27 cellular contexts compared by ENCODE assay signal in genomic region chr18:57787068-57787682, GRCh38. TPM values are rescaled to one million over a fixed set of nuclear protein-coding genes. Genes with fewer than 3 reads are reported as not detected.
A peak's percentile ranks its signal among the peaks of the same experiment; 100 is the strongest.
DNase-seq lines count a peak whose midpoint lies in the region; ATAC-seq and TF ChIP-seq lines count a peak whose summit lies in the region.
"Had no signal": no experiment of that assay in that cellular context is flagged by ENCODE, and none has a peak within 500 bp of the region (broad histone marks: within the 10 kb centered on the region; RNA-seq: fewer than 3 reads in every experiment).

No MANE protein-coding gene starts in this region.

- DNase-seq in HCT116 (ENCODE audit: low read depth, low spot score) (no peak), Panc1 (ENCODE audit: low read depth, low spot score) (no peak), fibroblast of lung (ENCODE audit: low read depth in 2 of 2) (no peak), NCI-H2196 treated with DMSO at 0.1 percent for 48 hours (lab: John Stamatoyannopoulos, UW; ENCODE audit: unreplicated experiment) (no peak), NCI-H2029 (lab: John Stamatoyannopoulos, UW) (no peak)
- DNase-seq: activated CD4-positive, alpha-beta T cell treated with anti-CD3 and anti-CD28 coated beads, Interleukin-2, amount 10 ng/mL, durations not matched to agents 24 days and 14 days; activated CD8-positive, alpha-beta memory T cell treated with anti-CD3 and anti-CD28 coated beads, Interleukin-2, amount 50 U/mL, for 4 hours; activated effector memory CD4-positive, alpha-beta T cell treated with anti-CD3 and anti-CD28 coated beads, Interleukin-2, amount 50 U/mL, for 16 hours; CD4-positive, alpha-beta memory T cell; DMS153; GDM1; mammary epithelial cell; MV-4-11; naive thymus-derived CD8-positive, alpha-beta T cell; NCI-H1930; NCI-H446; NK-92 treated with Interleukin-12 subunit alpha and Interleukin-12 subunit beta, amount 100 ng/mL, for 24 hours; RPMI8226; stimulated activated CD4-positive, alpha-beta T cell treated with anti-CD3 and anti-CD28 coated beads, Interleukin-4, amount 100 ng/mL, for 4 hours; SW 1271 had no signal

- peaks cover 32 to 59% of the 10 kb centered on the region in 2 experiments for H3K4me1 ChIP-seq in HCT116 (ENCODE audit: control insufficient read depth in 1 of 2, insufficient read depth in 2 of 2, low read length in 2 of 2)
- peaks cover 28% of the 10 kb centered on the region for H3K4me1 ChIP-seq in Panc1 (ENCODE audit: control insufficient read depth, insufficient read depth, low read length)
- peaks cover 29% of the 10 kb centered on the region for H3K4me1 ChIP-seq in fibroblast of lung (ENCODE audit: control insufficient read depth, extremely low read depth, insufficient read depth, low read length)
- H3K4me1 ChIP-seq in rectal smooth muscle tissue (ENCODE audit: control insufficient read depth, insufficient read depth, low read length), result peaks cover 19% of the 10 kb centered on the region
- H3K4me1 ChIP-seq: HAP-1 had no signal

- no peaks in the 10 kb centered on the region for H3K36me3 ChIP-seq in HCT116 (ENCODE audit: control insufficient read depth in 1 of 2, insufficient read depth in 2 of 2, low read length in 2 of 2)
- H3K36me3 ChIP-seq in Panc1 (ENCODE audit: control insufficient read depth, insufficient read depth, low read length), result no peaks in the 10 kb centered on the region
- peaks cover 2% of the 10 kb centered on the region for H3K36me3 ChIP-seq in fibroblast of lung (ENCODE audit: control insufficient read depth, insufficient read depth, low read length)
- peaks cover 2% of the 10 kb centered on the region for H3K36me3 ChIP-seq in rectal smooth muscle tissue (ENCODE audit: control insufficient read depth, insufficient read depth, low read length)
- H3K36me3 ChIP-seq: cardiac muscle cell, HAP-1 had no signal

- H4K20me1 ChIP-seq in HCT116 (ENCODE audit: insufficient read depth) (no peaks in the 10 kb centered on the region), fibroblast of lung (ENCODE audit: control insufficient read depth, extremely low read depth, insufficient read depth, low read length) (no peaks in the 10 kb centered on the region)

- no peak for TF ChIP-seq POLR2A in HCT116 (IDR thresholded peaks at IDR 0.05; ENCODE audit: borderline replicate concordance, extremely low read depth, insufficient read depth, insufficient read length)

- H3K36me3 Mint-ChIP-seq in activated T-helper 17 cell treated with anti-CD3 and anti-CD28 coated beads, Interleukin-2, amount 50 U/mL, for 72 hours (ENCODE audit: low read depth), result no peaks in the 10 kb centered on the region
- H3K36me3 Mint-ChIP-seq: CD4-positive, alpha-beta memory T cell had no signal

- ATAC-seq in HCT116 (no peak), Panc1 (no peak), GM21723 (IDR thresholded peaks at IDR 0.05; ENCODE audit: unreplicated experiment) (no peak)
- no peak for ATAC-seq in activated T-helper 17 cell treated with anti-CD3 and anti-CD28 coated beads, Interleukin-2, amount 50 U/mL, for 72 hours (replicated peaks)
- ATAC-seq: GM12878; naive thymus-derived CD8-positive, alpha-beta T cell had no signal

- no peaks in the 10 kb centered on the region for H3K9me3 Mint-ChIP-seq in activated T-helper 17 cell treated with anti-CD3 and anti-CD28 coated beads, Interleukin-2, amount 50 U/mL, for 72 hours
- H3K9me3 Mint-ChIP-seq: activated CD4-positive, alpha-beta T cell treated with anti-CD3 and anti-CD28 coated beads, Interleukin-2, amount 10 ng/mL, durations not matched to agents 24 days and 14 days; naive thymus-derived CD8-positive, alpha-beta T cell had no signal

- H3K4me3 ChIP-seq in HCT116 (replicated peaks in 1 of 2; ENCODE audit: low read depth in 1 of 2, low read length in 2 of 2) (no peak overlapping the region), Panc1 (ENCODE audit: low read depth in 2 of 2, low read length in 2 of 2) (no peak overlapping the region), fibroblast of lung (replicated peaks in 1 of 4; ENCODE audit: control extremely low read depth in 1 of 4, insufficient read depth in 1 of 4, low read depth in 3 of 4, low read length in 4 of 4) (no peak overlapping the region), rectal smooth muscle tissue (ENCODE audit: low read length) (no peak overlapping the region)
- H3K4me3 ChIP-seq: cardiac muscle cell, GM12878, HAP-1 had no signal

- RAD21 ChIA-PET in HCT116 (lab: Charles Lee; ENCODE audit: low non-redundant PET in 1 of 2, low total read pairs in 2 of 2, uncharacterized antibody in 2 of 2, unreplicated experiment in 2 of 2), result no interaction called here

- H2AFZ ChIP-seq in HCT116 (ENCODE audit: low read depth, low read length, poor library complexity, severe bottlenecking) (no peak overlapping the region), fibroblast of lung (ENCODE audit: low read length) (no peak overlapping the region)

- H3K27ac ChIP-seq in HCT116 (ENCODE audit: low read depth, low read length) (peak overlapping the region; percentile 77; the same call in 1 of the 2 replicates), Panc1 (ENCODE audit: low read length) (peak overlapping the region; percentile 23; the same call in 1 of the 2 replicates), fibroblast of lung (ENCODE audit: insufficient read depth, low read length) (peak overlapping the region; percentile 20), rectal smooth muscle tissue (ENCODE audit: low read depth, low read length) (peak overlapping the region; percentile 75)
- H3K27ac ChIP-seq: cardiac muscle cell had no signal

- H3K27me3 Mint-ChIP-seq in activated T-helper 17 cell treated with anti-CD3 and anti-CD28 coated beads, Interleukin-2, amount 50 U/mL, for 72 hours, result no peaks in the 10 kb centered on the region
- H3K27me3 Mint-ChIP-seq: activated CD4-positive, alpha-beta T cell treated with anti-CD3 and anti-CD28 coated beads, Interleukin-2, amount 10 ng/mL, durations not matched to agents 24 days and 14 days; CD4-positive, alpha-beta memory T cell; naive thymus-derived CD8-positive, alpha-beta T cell had no signal

- H3K4me3 Mint-ChIP-seq in activated T-helper 17 cell treated with anti-CD3 and anti-CD28 coated beads, Interleukin-2, amount 50 U/mL, for 72 hours, result no peak overlapping the region
- H3K4me3 Mint-ChIP-seq: activated CD4-positive, alpha-beta T cell treated with anti-CD3 and anti-CD28 coated beads, Interleukin-2, amount 10 ng/mL, durations not matched to agents 24 days and 14 days; CD4-positive, alpha-beta memory T cell; IgD-negative memory B cell; naive thymus-derived CD8-positive, alpha-beta T cell had no signal

- TF ChIP-seq CTCF in HCT116 (IDR thresholded peaks at IDR 0.05 in 2 of 3, conservative IDR thresholded peaks at IDR 0.05 in 1 of 3; ENCODE audit: borderline replicate concordance in 1 of 3, insufficient read depth in 1 of 3, low read depth in 2 of 3, low read length in 2 of 3) (no peak), Panc1 (IDR thresholded peaks at IDR 0.05) (no peak), fibroblast of lung (conservative IDR thresholded peaks at IDR 0.05 in 1 of 2, IDR thresholded peaks at IDR 0.05 in 1 of 2; ENCODE audit: low read depth in 1 of 2, low read length in 2 of 2) (no peak)

- POLR2A ChIA-PET in HCT116 (lab: Charles Lee), result no interaction called here
- POLR2A ChIA-PET in Panc1 (lab: Charles Lee), result no interaction called here

- CTCF ChIA-PET in HCT116 (lab: Charles Lee) (no interaction called here), Panc1 (lab: Charles Lee) (no interaction called here)

- no peaks in the 10 kb centered on the region for H3K4me1 Mint-ChIP-seq in activated T-helper 17 cell treated with anti-CD3 and anti-CD28 coated beads, Interleukin-2, amount 50 U/mL, for 72 hours
- H3K4me1 Mint-ChIP-seq: activated CD4-positive, alpha-beta T cell treated with anti-CD3 and anti-CD28 coated beads, Interleukin-2, amount 10 ng/mL, durations not matched to agents 24 days and 14 days; CD4-positive, alpha-beta memory T cell; IgD-negative memory B cell; naive thymus-derived CD8-positive, alpha-beta T cell had no signal

- intact Hi-C loops in HCT116 (cut with micrococcal nuclease), result no loop called here
- intact Hi-C loops in Panc1 (cut with micrococcal nuclease; ENCODE audit: unreplicated experiment), result no loop called here

- H3K9me3 ChIP-seq in HCT116 (ENCODE audit: control insufficient read depth in 1 of 2, insufficient read depth in 1 of 2, low read depth in 1 of 2, low read length in 2 of 2), result no peaks in the 10 kb centered on the region
- H3K9me3 ChIP-seq in Panc1 (ENCODE audit: control insufficient read depth, insufficient read depth, low read depth, low read length), result no peaks in the 10 kb centered on the region
- H3K9me3 ChIP-seq in fibroblast of lung (ENCODE audit: control insufficient read depth, insufficient read depth, low read depth, low read length), result no peaks in the 10 kb centered on the region
- H3K9me3 ChIP-seq: HAP-1 had no signal

- H3K79me2 ChIP-seq in HCT116 (ENCODE audit: insufficient read depth, low read length) (peaks cover 32% of the 10 kb centered on the region), fibroblast of lung (ENCODE audit: control insufficient read depth, insufficient read depth, low read length) (peaks cover 93% of the 10 kb centered on the region)

- H3K9ac ChIP-seq in HCT116 (ENCODE audit: low read length) (no peak overlapping the region), fibroblast of lung (ENCODE audit: insufficient read depth, low read length) (no peak overlapping the region), rectal smooth muscle tissue (ENCODE audit: low read length) (no peak overlapping the region)

- BruUV-seq in HCT116 (replicated peaks; lab: Mats Ljungman, UMichigan), result no TSS peak
- no TSS peak for BruUV-seq in Panc1 (replicated peaks; lab: Mats Ljungman, UMichigan)

- no peaks in the 10 kb centered on the region for H3K9me2 ChIP-seq in HCT116 (ENCODE audit: insufficient read depth)

- TF ChIP-seq RAD21 in HCT116 (IDR thresholded peaks at IDR 0.05; ENCODE audit: low read depth), result no peak

- H3K27me3 ChIP-seq in HCT116 (ENCODE audit: insufficient read depth, low read length) (no peaks in the 10 kb centered on the region), Panc1 (ENCODE audit: control insufficient read depth, insufficient read depth, low read length) (no peaks in the 10 kb centered on the region), fibroblast of lung (ENCODE audit: control insufficient read depth, insufficient read depth, low read length) (no peaks in the 10 kb centered on the region), rectal smooth muscle tissue (ENCODE audit: control insufficient read depth, insufficient read depth, low read length) (no peaks in the 10 kb centered on the region)
- H3K27me3 ChIP-seq: cardiac muscle cell had no signal

- H3K27ac Mint-ChIP-seq in activated T-helper 17 cell treated with anti-CD3 and anti-CD28 coated beads, Interleukin-2, amount 50 U/mL, for 72 hours, result no peak overlapping the region
- H3K27ac Mint-ChIP-seq: activated CD4-positive, alpha-beta T cell treated with anti-CD3 and anti-CD28 coated beads, Interleukin-2, amount 10 ng/mL, durations not matched to agents 24 days and 14 days; CD4-positive, alpha-beta memory T cell; IgD-negative memory B cell; naive thymus-derived CD8-positive, alpha-beta T cell had no signal

- in situ Hi-C loops in Panc1 (cut with HindIII; ENCODE audit: low pct_unique_long_range_greater_than_20kb, low sequenced_read_pairs), result no loop called here

- no peak overlapping the region for H3K4me2 ChIP-seq in HCT116 (ENCODE audit: low read length)
- H3K4me2 ChIP-seq in fibroblast of lung (ENCODE audit: extremely low read depth, insufficient read depth, low read length), result no peak overlapping the region

RNA-seq across cellular contexts. Expression of gene ATP8B1, which starts 15.9 kb away (rescaled TPM):
- total RNA-seq in HCT116 (2021; ENCODE audit: unreplicated experiment), result 15.9 TPM
- polyA plus RNA-seq in HCT116 (2012), result 8.1 and 8.6 TPM in 2 replicates
- total RNA-seq in Panc1 (2021; ENCODE audit: unreplicated experiment), result 12.5 TPM
- 6.0 TPM for polyA plus RNA-seq in Panc1 (2012; ENCODE audit: insufficient read length)
- total RNA-seq in fibroblast of lung, result 53.4 and 109 TPM in 2 replicates
- polyA plus RNA-seq in fibroblast of lung, result 125 and 153 TPM in 2 replicates
- polyA plus RNA-seq in fibroblast of lung (2012), result 58.7 and 73.2 TPM in 2 replicates
- polyA minus RNA-seq in fibroblast of lung (ENCODE audit: low replicate concordance), result 71.4 and 106 TPM in 2 replicates
- not detected for total RNA-seq in activated T-helper 17 cell treated with anti-CD3 and anti-CD28 coated beads, Interleukin-2, amount 50 U/mL, for 72 hours
- total RNA-seq: activated CD4-positive, alpha-beta T cell treated with anti-CD3 and anti-CD28 coated beads, Interleukin-2, amount 10 ng/mL, durations not matched to agents 24 days and 14 days; CD4-positive, alpha-beta memory T cell had no signal
- polyA plus RNA-seq: naive thymus-derived CD8-positive, alpha-beta T cell had no signal

Comparison
In these comparisons a context has a peak if more than half of its experiments do, and no peak if none do; other contexts are left out.
1. H3K27ac ChIP-seq: peak in every context shown above with its lines; median percentile 77 in HCT116; 75 in rectal smooth muscle tissue; 23 in Panc1; 20 in fibroblast of lung.
2. RNA of gene ATP8B1, which starts 15.9 kb away (total RNA-seq): 53.4 to 109 TPM in fibroblast of lung, 15.9 TPM in HCT116 (single experiment) and 12.5 TPM in Panc1 (single experiment); not detected in activated T-helper 17 cell treated with anti-CD3 and anti-CD28 coated beads, Interleukin-2, amount 50 U/mL, for 72 hours; every median in the first group is over 10 times any median in the second.